In the genomic region with DNA sequence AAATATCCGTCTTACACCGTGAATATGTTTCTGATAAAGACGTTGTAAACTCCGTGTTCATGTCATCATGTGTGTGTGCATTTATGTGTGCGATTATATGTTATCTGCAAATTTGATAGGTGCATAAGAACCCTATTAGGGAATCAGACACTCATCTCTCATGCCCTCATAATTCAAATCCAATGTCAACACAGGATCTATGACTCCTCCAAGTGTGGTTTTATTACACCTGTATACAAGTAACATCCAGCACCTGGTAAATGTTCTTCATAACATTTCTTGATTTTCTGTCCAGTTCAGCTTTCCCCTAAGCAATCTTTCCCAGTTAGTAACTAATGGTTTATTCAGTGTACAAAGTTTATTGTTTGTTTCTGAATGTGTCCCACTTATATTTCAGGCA, we compare ENCODE assay signal across 24 cellular contexts.
DNase-seq lines count a peak whose midpoint lies in the region; ATAC-seq and TF ChIP-seq lines count a peak whose summit lies in the region.
"Had no signal": no experiment of that assay in that cellular context is flagged by ENCODE, and none has a peak within 500 bp of the region (broad histone marks: within the 10 kb centered on the region; RNA-seq: fewer than 3 reads in every experiment).

No MANE protein-coding gene starts in this region.

- H3K4me3 ChIP-seq in adipocyte (ENCODE audit: low read length) (peak overlapping the region; percentile 45), mesodermal cell (ENCODE audit: extremely low read depth, insufficient read depth, low read length, poor library complexity, severe bottlenecking) (no peak overlapping the region), right cardiac atrium (ENCODE audit: low read length) (no peak overlapping the region), WERI-Rb-1 (ENCODE audit: low read depth, low read length) (no peak overlapping the region)
- H3K4me3 ChIP-seq: ovary had no signal

- H3K4me3 Mint-ChIP-seq in activated T-helper 17 cell treated with anti-CD3 and anti-CD28 coated beads, Interleukin-2, amount 50 U/mL, for 72 hours, result no peak overlapping the region
- H3K4me3 Mint-ChIP-seq: activated CD4-positive, alpha-beta T cell treated with anti-CD3 and anti-CD28 coated beads for 36 hours; activated naive CD8-positive, alpha-beta T cell treated with anti-CD3 and anti-CD28 coated beads, Interleukin-2, amount 10 ng/mL, durations not matched to agents 7 days and 5 days; CD4-positive, alpha-beta T cell; H9; natural killer cell treated with Interleukin-12 subunit alpha and Interleukin-12 subunit beta and Interleukin-15 and Interleukin-18, amount 100 ng/mL, for 72 hours; stimulated activated memory B cell treated with anti-CD40 and anti-IgM and Interleukin-4, amounts not matched to agents 10 μg/mL and 1 μg/mL and 100 μg/mL, for 72 hours had no signal

- 100% methylated on average over 1 of the region's 5 CpGs; no CpG with 5 or more reads in 1 of the 2 experiments for WGBS in mesodermal cell (ENCODE audit: insufficient coverage in 2 of 2), 2 experiments
- WGBS in right cardiac atrium, result 94% methylated on average over 5 of the region's 5 CpGs

- H3K9ac ChIP-seq in adipocyte (ENCODE audit: low read length), result peak overlapping the region; percentile 71

- no peaks in the 10 kb centered on the region for H3K27me3 ChIP-seq in adipocyte (replicated peaks; ENCODE audit: control insufficient read depth, insufficient read depth, low read length)
- H3K27me3 ChIP-seq in right cardiac atrium (ENCODE audit: control insufficient read depth, insufficient read depth), result no peaks in the 10 kb centered on the region
- no peaks in the 10 kb centered on the region for H3K27me3 ChIP-seq in WERI-Rb-1 (ENCODE audit: insufficient read depth, low read depth, severe bottlenecking)
- H3K27me3 ChIP-seq: ovary had no signal

- ATAC-seq in activated T-helper 17 cell treated with anti-CD3 and anti-CD28 coated beads, Interleukin-2, amount 50 U/mL, for 72 hours (replicated peaks), result no peak
- no peak for ATAC-seq in right cardiac atrium
- ATAC-seq: activated CD4-positive, alpha-beta T cell treated with anti-CD3 and anti-CD28 coated beads for 36 hours; natural killer cell treated with Interleukin-12 subunit alpha and Interleukin-12 subunit beta and Interleukin-15 and Interleukin-18, amount 100 ng/mL, for 72 hours; stimulated activated memory B cell treated with anti-CD40 and anti-IgM and Interleukin-4, amounts not matched to agents 10 μg/mL and 1 μg/mL and 100 μg/mL, for 72 hours had no signal

- H3K9me3 ChIP-seq in adipocyte (ENCODE audit: control insufficient read depth, low read length) (peaks cover under 1% of the 10 kb centered on the region), mesodermal cell (ENCODE audit: control insufficient read depth, low read length) (no peaks in the 10 kb centered on the region), right cardiac atrium (ENCODE audit: control insufficient read depth, low read length) (no peaks in the 10 kb centered on the region), WERI-Rb-1 (ENCODE audit: severe bottlenecking) (no peaks in the 10 kb centered on the region)
- H3K9me3 ChIP-seq: ovary had no signal

- DNase-seq in NCI-H510A treated with DMSO at 0.1 percent for 48 hours (lab: John Stamatoyannopoulos, UW) (peak; percentile 15), NCI-H510A (lab: John Stamatoyannopoulos, UW) (no peak), adipocyte (ENCODE audit: low read depth) (no peak), amniotic stem cell (lab: John Stamatoyannopoulos, UW) (no peak), right cardiac atrium (no peak), WERI-Rb-1 (no peak)
- DNase-seq: 8988T; activated CD4-positive, alpha-beta T cell treated with anti-CD3 and anti-CD28 coated beads for 36 hours; activated CD8-positive, alpha-beta memory T cell treated with anti-CD3 and anti-CD28 coated beads for 24 hours; activated effector memory CD4-positive, alpha-beta T cell treated with anti-CD3 and anti-CD28 coated beads, Interleukin-2, amount 50 U/mL, for 16 hours; activated naive CD8-positive, alpha-beta T cell treated with anti-CD3 and anti-CD28 coated beads, Interleukin-2, amount 10 ng/mL, durations not matched to agents 7 days and 5 days; CD4-positive, alpha-beta T cell; H9; NCI-H1092 treated with DMSO at 0.1 percent for 48 hours; NCI-H187 treated with DMSO at 0.1 percent for 48 hours; NCI-H748 treated with DMSO at 0.1 percent for 48 hours; ovary; retina; stimulated activated CD4-positive, alpha-beta T cell treated with anti-CD3 and anti-CD28 coated beads, Interleukin-4, amount 100 ng/mL, for 4 hours had no signal

- no peak for TF ChIP-seq CTCF in WERI-Rb-1 (IDR thresholded peaks at IDR 0.05; ENCODE audit: low read depth, low read length)

- H3K27me3 Mint-ChIP-seq in activated T-helper 17 cell treated with anti-CD3 and anti-CD28 coated beads, Interleukin-2, amount 50 U/mL, for 72 hours, result no peaks in the 10 kb centered on the region
- H3K27me3 Mint-ChIP-seq: activated CD4-positive, alpha-beta T cell treated with anti-CD3 and anti-CD28 coated beads for 36 hours; activated naive CD8-positive, alpha-beta T cell treated with anti-CD3 and anti-CD28 coated beads, Interleukin-2, amount 10 ng/mL, durations not matched to agents 7 days and 5 days; CD4-positive, alpha-beta T cell; natural killer cell treated with Interleukin-12 subunit alpha and Interleukin-12 subunit beta and Interleukin-15 and Interleukin-18, amount 100 ng/mL, for 72 hours; stimulated activated memory B cell treated with anti-CD40 and anti-IgM and Interleukin-4, amounts not matched to agents 10 μg/mL and 1 μg/mL and 100 μg/mL, for 72 hours had no signal

- H3K36me3 Mint-ChIP-seq in activated T-helper 17 cell treated with anti-CD3 and anti-CD28 coated beads, Interleukin-2, amount 50 U/mL, for 72 hours (ENCODE audit: low read depth), result no peaks in the 10 kb centered on the region
- H3K36me3 Mint-ChIP-seq: activated naive CD8-positive, alpha-beta T cell treated with anti-CD3 and anti-CD28 coated beads, Interleukin-2, amount 10 ng/mL, durations not matched to agents 7 days and 5 days; stimulated activated memory B cell treated with anti-CD40 and anti-IgM and Interleukin-4, amounts not matched to agents 10 μg/mL and 1 μg/mL and 100 μg/mL, for 72 hours had no signal

- H3K36me3 ChIP-seq in adipocyte (ENCODE audit: control insufficient read depth, insufficient read depth, low read length, severe bottlenecking) (no peaks in the 10 kb centered on the region), mesodermal cell (ENCODE audit: control insufficient read depth, insufficient read depth, low read length) (no peaks in the 10 kb centered on the region), WERI-Rb-1 (no peaks in the 10 kb centered on the region)
- H3K36me3 ChIP-seq: ovary had no signal

- H3K4me1 ChIP-seq in adipocyte (ENCODE audit: control insufficient read depth, insufficient read depth, low read length) (peaks cover 18% of the 10 kb centered on the region), mesodermal cell (ENCODE audit: control insufficient read depth, insufficient read depth, low read length, poor library complexity, severe bottlenecking) (peaks cover 11% of the 10 kb centered on the region), right cardiac atrium (ENCODE audit: control insufficient read depth, insufficient read depth, low read length) (no peaks in the 10 kb centered on the region)

- H3K4me1 Mint-ChIP-seq in activated T-helper 17 cell treated with anti-CD3 and anti-CD28 coated beads, Interleukin-2, amount 50 U/mL, for 72 hours, result no peaks in the 10 kb centered on the region
- H3K4me1 Mint-ChIP-seq: activated CD4-positive, alpha-beta T cell treated with anti-CD3 and anti-CD28 coated beads for 36 hours; activated naive CD8-positive, alpha-beta T cell treated with anti-CD3 and anti-CD28 coated beads, Interleukin-2, amount 10 ng/mL, durations not matched to agents 7 days and 5 days; stimulated activated memory B cell treated with anti-CD40 and anti-IgM and Interleukin-4, amounts not matched to agents 10 μg/mL and 1 μg/mL and 100 μg/mL, for 72 hours had no signal

- intact Hi-C loops in right cardiac atrium (cut with DNase I), result no loop called here

- peaks cover 10% of the 10 kb centered on the region for H3K9me3 Mint-ChIP-seq in activated T-helper 17 cell treated with anti-CD3 and anti-CD28 coated beads, Interleukin-2, amount 50 U/mL, for 72 hours

- peak overlapping the region; percentile 33 for H3K27ac ChIP-seq in mesodermal cell (ENCODE audit: low read depth, low read length, severe bottlenecking)
- no peak overlapping the region for H3K27ac ChIP-seq in right cardiac atrium (ENCODE audit: low read length)
- H3K27ac ChIP-seq in WERI-Rb-1, result no peak overlapping the region
- H3K27ac ChIP-seq: ovary, RWPE1 had no signal

- H3K27ac Mint-ChIP-seq in activated T-helper 17 cell treated with anti-CD3 and anti-CD28 coated beads, Interleukin-2, amount 50 U/mL, for 72 hours, result no peak overlapping the region
- H3K27ac Mint-ChIP-seq: activated CD4-positive, alpha-beta T cell treated with anti-CD3 and anti-CD28 coated beads for 36 hours; activated naive CD8-positive, alpha-beta T cell treated with anti-CD3 and anti-CD28 coated beads, Interleukin-2, amount 10 ng/mL, durations not matched to agents 7 days and 5 days; CD4-positive, alpha-beta T cell; H9; natural killer cell treated with Interleukin-12 subunit alpha and Interleukin-12 subunit beta and Interleukin-15 and Interleukin-18, amount 100 ng/mL, for 72 hours; stimulated activated memory B cell treated with anti-CD40 and anti-IgM and Interleukin-4, amounts not matched to agents 10 μg/mL and 1 μg/mL and 100 μg/mL, for 72 hours had no signal
